In genomic region chr5:6765612-6766525, GRCh38 we compare ENCODE assay signal across 8 cellular contexts. TPM values are rescaled to one million over a fixed set of nuclear protein-coding genes. Genes with fewer than 3 reads are reported as not detected.
DNase-seq lines count a peak whose midpoint lies in the region; ATAC-seq and TF ChIP-seq lines count a peak whose summit lies in the region.

No MANE protein-coding gene starts in this region.

- peaks cover 0 to 3% (median 0%) of the 10 kb centered on the region in 7 donors for H3K9me3 Mint-ChIP-seq in CD14-positive monocyte

- H3K36me3 Mint-ChIP-seq in CD14-positive monocyte: peaks cover 0 to 2% of the 10 kb centered on the region in 2 donors

- intact Hi-C loops in CD14-positive monocyte (cut with micrococcal nuclease) (loop anchor here (5.0 to 10.0 kb wide), 3 partner anchors 71 to 1049 kb away; no protein-coding TSS in a partner anchor), lower lobe of right lung (cut with DNase I) (no loop called here)

- peak overlapping the region; percentile 12 for H3K4me3 ChIP-seq in lower lobe of right lung

- DNase-seq in CD14-positive monocyte (ENCODE audit: low spot score) (peak; percentile 82), NCI-H345 (lab: John Stamatoyannopoulos, UW) (peak; percentile 89), dermis microvascular lymphatic vessel endothelial cell (ENCODE audit: low read depth in 2 of 2) (peak; percentile 50 to 77), lower lobe of right lung (peak; percentile 83)
- peak; percentile 86 for DNase-seq in activated CD4-positive, alpha-beta T cell treated with anti-CD3 and anti-CD28 coated beads for 48 hours
- peak; percentile 21 to 64 (median 41) for DNase-seq in stimulated activated CD4-positive, alpha-beta T cell treated with anti-CD3 and anti-CD28 coated beads, TNF-alpha, amount 100 ng/mL, for 24 hours (ENCODE audit: low read depth in 3 of 3)

- no peaks in the 10 kb centered on the region for H3K36me3 ChIP-seq in lower lobe of right lung

- no peaks in the 10 kb centered on the region for H3K9me3 ChIP-seq in lower lobe of right lung

- peaks cover 32% of the 10 kb centered on the region for H3K4me1 Mint-ChIP-seq in CD14-positive monocyte

- H3K4me1 ChIP-seq in lower lobe of right lung: peaks cover 18% of the 10 kb centered on the region

- peak overlapping the region; percentile 60 to 78 for H3K4me3 Mint-ChIP-seq in CD14-positive monocyte

- ATAC-seq in GM19324 (IDR thresholded peaks at IDR 0.05; ENCODE audit: low FRiP score, unreplicated experiment) (peak; percentile 44), HG03378 (IDR thresholded peaks at IDR 0.05; ENCODE audit: unreplicated experiment) (peak; percentile 90), lower lobe of right lung (peak; percentile 88 to 91)

- peak overlapping the region; percentile 75 to 97 (median 94) for H3K27ac Mint-ChIP-seq in CD14-positive monocyte

- H3K27me3 Mint-ChIP-seq in CD14-positive monocyte (ENCODE audit: low read depth in 3 of 3): peaks cover 0 to 3% (median 3%) of the 10 kb centered on the region in 3 donors

- peak; percentile 93 for TF ChIP-seq CTCF in CD14-positive monocyte (IDR thresholded peaks at IDR 0.05)
- peak; percentile 83 for TF ChIP-seq CTCF in lower lobe of right lung (IDR thresholded peaks at IDR 0.05)

- no peaks in the 10 kb centered on the region for H3K27me3 ChIP-seq in lower lobe of right lung (ENCODE audit: low read depth)

- peak overlapping the region; percentile 72 for H3K27ac ChIP-seq in lower lobe of right lung

RNA-seq across cellular contexts. Expression of gene TENT4A, which starts 52.6 kb away (rescaled TPM):
- under 1 TPM; 0.17 to 0.44 TPM for polyA plus RNA-seq in CD14-positive monocyte
- total RNA-seq in dermis microvascular lymphatic vessel endothelial cell (6.9 and 8.0 TPM in 2 replicates), lower lobe of right lung (24.1 TPM)

Comparison
In these comparisons a context has a peak if more than half of its experiments do, and no peak if none do; other contexts are left out.
1. Peak in every context shown above with its lines: DNase-seq, ATAC-seq, H3K4me3 ChIP-seq and H3K27ac ChIP-seq.